17 cellular contexts compared by ENCODE assay signal in genomic region chr2:128550389-128550788, GRCh38.
DNase-seq lines count a peak whose midpoint lies in the region; ATAC-seq lines count a peak whose summit lies in the region.
"Had no signal": no experiment of that assay in that cellular context is flagged by ENCODE, and none has a peak within 500 bp of the region (broad histone marks: within the 10 kb centered on the region; RNA-seq: fewer than 3 reads in every experiment).

No MANE protein-coding gene starts in this region.

- H3K79me1 ChIP-seq in mesenchymal stem cell (replicated peaks; ENCODE audit: low read length, poor library complexity, severe bottlenecking) (no peaks in the 10 kb centered on the region), neuronal stem cell (ENCODE audit: low read depth, low read length) (no peaks in the 10 kb centered on the region)

- H3K4me3 ChIP-seq in SK-N-MC, result peak overlapping the region; percentile 61
- no peak overlapping the region for H3K4me3 ChIP-seq in mesenchymal stem cell (ENCODE audit: insufficient read depth in 1 of 2, low read depth in 1 of 2, low read length in 2 of 2)
- no peak overlapping the region for H3K4me3 ChIP-seq in neuronal stem cell (ENCODE audit: low read length in 2 of 2)
- H3K4me3 ChIP-seq: A549, HAP-1 had no signal

- H3K9me3 ChIP-seq in SK-N-MC (ENCODE audit: low read depth, low read length) (no peaks in the 10 kb centered on the region), mesenchymal stem cell (ENCODE audit: control insufficient read depth, low read length) (peaks cover 8% of the 10 kb centered on the region), neuronal stem cell (replicated peaks in 1 of 2; ENCODE audit: control insufficient read depth in 2 of 2, insufficient read depth in 1 of 2, low read depth in 1 of 2, low read length in 2 of 2) (peaks cover 0 to 4% of the 10 kb centered on the region in 2 donors)
- H3K9me3 ChIP-seq: A549, BE2C, HAP-1 had no signal

- no peak overlapping the region for H2BK120ac ChIP-seq in mesenchymal stem cell (ENCODE audit: low read depth, low read length)
- no peak overlapping the region for H2BK120ac ChIP-seq in neuronal stem cell (ENCODE audit: low read depth, low read length)

- no peak overlapping the region for H3K14ac ChIP-seq in mesenchymal stem cell (ENCODE audit: low read length in 2 of 2)
- H3K14ac ChIP-seq in neuronal stem cell (ENCODE audit: low read length), result no peak overlapping the region

- H3K4me2 ChIP-seq in mesenchymal stem cell (ENCODE audit: low read length, poor library complexity, severe bottlenecking) (no peak overlapping the region), neuronal stem cell (ENCODE audit: insufficient read depth, low read length, poor library complexity, severe bottlenecking) (no peak overlapping the region)
- H3K4me2 ChIP-seq: A549 had no signal

- H4K8ac ChIP-seq in mesenchymal stem cell (ENCODE audit: low read length) (no peak overlapping the region), neuronal stem cell (ENCODE audit: low read depth, low read length) (no peak overlapping the region)

- peak; percentile 3 for DNase-seq in SK-N-MC (ENCODE audit: low read depth, low spot score)
- no peak for DNase-seq in mesenchymal stem cell
- DNase-seq in neuronal stem cell (ENCODE audit: low spot score), result no peak
- DNase-seq in NCI-H2081 treated with DMSO at 0.1 percent for 48 hours (lab: John Stamatoyannopoulos, UW), result no peak
- DNase-seq in NCI-H446 (lab: John Stamatoyannopoulos, UW), result no peak
- DNase-seq: BE2C, COR-L47, DMS153, DMS79 treated with DMSO at 0.1 percent for 48 hours, EL, HFFc6 had no signal

- no peak for ATAC-seq in GM21825 (IDR thresholded peaks at IDR 0.05; ENCODE audit: unreplicated experiment)
- ATAC-seq: A549; CD8-positive, alpha-beta T cell had no signal

- no peak overlapping the region for H2BK15ac ChIP-seq in mesenchymal stem cell (ENCODE audit: low read depth, poor library complexity, severe bottlenecking)
- peak overlapping the region; percentile 34 for H2BK15ac ChIP-seq in neuronal stem cell (ENCODE audit: low read length)

- no peak overlapping the region for H2BK5ac ChIP-seq in mesenchymal stem cell (ENCODE audit: low read depth, low read length, poor library complexity, severe bottlenecking)
- H2BK5ac ChIP-seq in neuronal stem cell (ENCODE audit: low read length), result no peak overlapping the region

- peak overlapping the region; percentile 37 for H3K9ac ChIP-seq in SK-N-MC (ENCODE audit: insufficient read length)
- H3K9ac ChIP-seq in mesenchymal stem cell (ENCODE audit: low read length), result peak overlapping the region; percentile 10
- H3K9ac ChIP-seq in neuronal stem cell (ENCODE audit: low read depth, low read length, poor library complexity), result no peak overlapping the region

- peak overlapping the region; percentile 97 for H3K27ac ChIP-seq in SK-N-MC
- no peak overlapping the region for H3K27ac ChIP-seq in mesenchymal stem cell (ENCODE audit: low read length, poor library complexity, severe bottlenecking)
- H3K27ac ChIP-seq in neuronal stem cell (replicated peaks; ENCODE audit: low read length), result no peak overlapping the region
- H3K27ac ChIP-seq: A549, C4-2B, HL-60 had no signal

- H3K18ac ChIP-seq in mesenchymal stem cell (ENCODE audit: low read depth in 1 of 2, low read length in 2 of 2) (peak overlapping the region in 1 of 2 experiments; percentile 50), neuronal stem cell (ENCODE audit: low read length) (no peak overlapping the region)

- no peak overlapping the region for H3K23ac ChIP-seq in mesenchymal stem cell (ENCODE audit: low read length in 2 of 2)
- no peak overlapping the region for H3K23ac ChIP-seq in neuronal stem cell (ENCODE audit: low read depth, low read length, poor library complexity)

- WGBS in mesenchymal stem cell, result 71% methylated on average over 6 of the region's 6 CpGs
- no CpG with 5 or more reads among the region's 6 CpGs for WGBS in neuronal stem cell (ENCODE audit: extremely low coverage in 2 of 2, insufficient read length in 2 of 2, insufficient replicate concordance in 1 of 2), 2 donors

- H4K91ac ChIP-seq in mesenchymal stem cell (ENCODE audit: low read length), result no peak overlapping the region
- no peak overlapping the region for H4K91ac ChIP-seq in neuronal stem cell (ENCODE audit: low read depth, low read length, poor library complexity)

- H3K4me1 ChIP-seq in mesenchymal stem cell (ENCODE audit: control insufficient read depth, insufficient read depth, low read depth, low read length) (peaks cover 26% of the 10 kb centered on the region), neuronal stem cell (ENCODE audit: control insufficient read depth in 2 of 2, insufficient read depth in 1 of 2, low read depth in 1 of 2, low read length in 2 of 2) (peaks cover 14 to 37% of the 10 kb centered on the region in 2 donors)
- H3K4me1 ChIP-seq: A549, BE2C, HAP-1 had no signal

- H3K4ac ChIP-seq in mesenchymal stem cell (ENCODE audit: low read depth in 1 of 2, low read length in 2 of 2) (no peak overlapping the region), neuronal stem cell (ENCODE audit: low read length) (no peak overlapping the region)

- H3K36me3 ChIP-seq in SK-N-MC (ENCODE audit: insufficient read depth, low read length) (no peaks in the 10 kb centered on the region), mesenchymal stem cell (ENCODE audit: control insufficient read depth in 1 of 2, insufficient read depth in 2 of 2, low read depth in 1 of 2, low read length in 2 of 2) (no peaks in the 10 kb centered on the region), neuronal stem cell (replicated peaks in 1 of 2; ENCODE audit: control insufficient read depth in 2 of 2, insufficient read depth in 2 of 2, low read length in 2 of 2) (no peaks in the 10 kb centered on the region)
- H3K36me3 ChIP-seq: BE2C, HAP-1 had no signal

- no peak overlapping the region for H2AFZ ChIP-seq in mesenchymal stem cell (ENCODE audit: low read depth, low read length)
- no peak overlapping the region for H2AFZ ChIP-seq in neuronal stem cell (ENCODE audit: low read length)

- H2AK5ac ChIP-seq in mesenchymal stem cell (ENCODE audit: low read length, severe bottlenecking) (no peak overlapping the region), neuronal stem cell (ENCODE audit: low read depth, low read length) (peak overlapping the region; percentile 24)

- H2BK12ac ChIP-seq in mesenchymal stem cell (ENCODE audit: low read length in 2 of 2), result no peak overlapping the region
- H2BK12ac ChIP-seq in neuronal stem cell (ENCODE audit: low read length), result no peak overlapping the region

- no peaks in the 10 kb centered on the region for H3K27me3 ChIP-seq in mesenchymal stem cell (ENCODE audit: control insufficient read depth in 1 of 2, insufficient read depth in 1 of 2, low read length in 2 of 2)
- H3K27me3 ChIP-seq in neuronal stem cell (ENCODE audit: control insufficient read depth in 3 of 3, insufficient read depth in 3 of 3, low read depth in 1 of 3, low read length in 3 of 3), result peaks cover 0 to 3% (median 0%) of the 10 kb centered on the region in 3 experiments
- H3K27me3 ChIP-seq: BE2C had no signal
